In the genomic region with DNA sequence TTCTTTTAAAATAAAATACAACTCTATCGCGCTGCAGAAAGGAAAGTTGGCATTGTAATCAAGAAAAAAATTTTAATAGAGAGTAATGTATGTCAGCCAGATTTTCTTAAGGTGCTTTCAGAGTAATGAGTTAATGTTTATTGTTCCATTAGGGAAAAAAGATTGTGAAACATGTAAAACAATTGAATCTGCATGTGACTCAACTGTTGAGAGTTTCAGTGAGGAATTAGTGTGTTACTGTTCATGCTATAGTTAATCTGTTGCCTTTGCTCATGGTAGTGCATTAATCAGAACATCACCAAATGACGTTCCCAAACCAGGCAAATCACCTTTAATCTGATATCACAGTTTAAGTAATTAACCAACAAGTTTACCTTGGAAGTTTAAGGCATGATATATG, we compare ENCODE assay signal across 28 cellular contexts.
DNase-seq lines count a peak whose midpoint lies in the region; ATAC-seq, FAIRE-seq and TF ChIP-seq lines count a peak whose summit lies in the region.
"Had no signal": no experiment of that assay in that cellular context is flagged by ENCODE, and none has a peak within 500 bp of the region (broad histone marks: within the 10 kb centered on the region; RNA-seq: fewer than 3 reads in every experiment).

No MANE protein-coding gene starts in this region.

- H3K36me3 ChIP-seq in adipocyte (ENCODE audit: control insufficient read depth, insufficient read depth, low read length, severe bottlenecking) (no peaks in the 10 kb centered on the region), mesenchymal stem cell (ENCODE audit: control insufficient read depth in 1 of 2, insufficient read depth in 2 of 2, low read depth in 1 of 2, low read length in 2 of 2) (no peaks in the 10 kb centered on the region)
- H3K36me3 ChIP-seq: Peyer's patch had no signal

- H2BK120ac ChIP-seq in mesenchymal stem cell (ENCODE audit: low read depth, low read length): no peak overlapping the region

- TF ChIP-seq EP300 in A549 (IDR thresholded peaks at IDR 0.05): no peak

- TF ChIP-seq RAD21 in A549 (conservative IDR thresholded peaks at IDR 0.05 in 1 of 2, IDR thresholded peaks at IDR 0.05 in 1 of 2): no peak

- ATAC-seq in A549: no peak
- ATAC-seq in GM21737 (IDR thresholded peaks at IDR 0.05; ENCODE audit: unreplicated experiment): no peak
- ATAC-seq: GM12878, GM23338, HCT116 had no signal

- H4K8ac ChIP-seq in mesenchymal stem cell (ENCODE audit: low read length): no peak overlapping the region

- H2BK5ac ChIP-seq in mesenchymal stem cell (ENCODE audit: low read depth, low read length, poor library complexity, severe bottlenecking): no peak overlapping the region

- POLR2A ChIA-PET in A549 (lab: Yijun Ruan, JAX): no interaction called here

- H3K9me3 Mint-ChIP-seq in nephron progenitor cell: peaks cover 21% of the 10 kb centered on the region
- H3K9me3 Mint-ChIP-seq: GM23338 had no signal

- H3K27ac ChIP-seq in A549: no peak overlapping the region
- no peak overlapping the region for H3K27ac ChIP-seq in mesenchymal stem cell (ENCODE audit: low read length, poor library complexity, severe bottlenecking)
- H3K27ac ChIP-seq: Peyer's patch had no signal

- H3K4me3 ChIP-seq in A549: no peak overlapping the region
- no peak overlapping the region for H3K4me3 ChIP-seq in adipocyte (ENCODE audit: low read length)
- no peak overlapping the region for H3K4me3 ChIP-seq in fibroblast of mammary gland (ENCODE audit: control insufficient read depth, low read depth, low read length)
- no peak overlapping the region for H3K4me3 ChIP-seq in mesenchymal stem cell (ENCODE audit: insufficient read depth in 1 of 2, low read depth in 1 of 2, low read length in 2 of 2)
- H3K4me3 ChIP-seq: GM12878, GM23338, Peyer's patch had no signal

- H3K79me1 ChIP-seq in mesenchymal stem cell (replicated peaks; ENCODE audit: low read length, poor library complexity, severe bottlenecking): no peaks in the 10 kb centered on the region

- FAIRE-seq in A549 (lab: Jason Lieb, UNC): peak; percentile 39
- FAIRE-seq: GM12878, GM19239, HTR-8/SVneo had no signal

- H3K4me3 Mint-ChIP-seq in nephron progenitor cell: no peak overlapping the region
- H3K4me3 Mint-ChIP-seq: B cell; CD4-positive, CD25-positive, alpha-beta regulatory T cell; GM23338; IgD-negative memory B cell had no signal

- no peak overlapping the region for H3K23ac ChIP-seq in mesenchymal stem cell (ENCODE audit: low read length in 2 of 2)

- no peak overlapping the region for H3K4ac ChIP-seq in mesenchymal stem cell (ENCODE audit: low read depth in 1 of 2, low read length in 2 of 2)

- H2AFZ ChIP-seq in mesenchymal stem cell (ENCODE audit: low read depth, low read length): no peak overlapping the region
- H2AFZ ChIP-seq: GM23338 had no signal

- TF ChIP-seq CTCF in A549 (IDR thresholded peaks at IDR 0.05): no peak
- no peak for TF ChIP-seq CTCF in fibroblast of mammary gland (conservative IDR thresholded peaks at IDR 0.05; ENCODE audit: control insufficient read depth, insufficient read depth, low read depth, low read length)
- no peak for TF ChIP-seq CTCF in nephron progenitor cell (IDR thresholded peaks at IDR 0.05)

- H3K4me2 ChIP-seq in A549 (no peak overlapping the region), mesenchymal stem cell (ENCODE audit: low read length, poor library complexity, severe bottlenecking) (no peak overlapping the region)
- H3K4me2 ChIP-seq: GM23338 had no signal

- H3K9me3 ChIP-seq in A549 (peaks cover 7% of the 10 kb centered on the region; the same call in 1 of the 3 replicates), adipocyte (ENCODE audit: control insufficient read depth, low read length) (no peaks in the 10 kb centered on the region), mesenchymal stem cell (ENCODE audit: control insufficient read depth, low read length) (no peaks in the 10 kb centered on the region)
- H3K9me3 ChIP-seq: Peyer's patch had no signal

- H3K27me3 Mint-ChIP-seq in nephron progenitor cell (ENCODE audit: low read depth, poor library complexity): no peaks in the 10 kb centered on the region
- H3K27me3 Mint-ChIP-seq: B cell; CD4-positive, CD25-positive, alpha-beta regulatory T cell; IgD-negative memory B cell had no signal

- TF ChIP-seq POLR2A in A549 (IDR thresholded peaks at IDR 0.05; ENCODE audit: low read length): no peak

- H2BK12ac ChIP-seq in mesenchymal stem cell (ENCODE audit: low read length in 2 of 2): no peak overlapping the region

- H3K14ac ChIP-seq in mesenchymal stem cell (ENCODE audit: low read length in 2 of 2): no peak overlapping the region

- CTCF ChIA-PET in A549 (lab: Yijun Ruan, JAX): no interaction called here

- H3K4me1 Mint-ChIP-seq in nephron progenitor cell: peaks cover 39% of the 10 kb centered on the region
- H3K4me1 Mint-ChIP-seq: B cell; CD4-positive, CD25-positive, alpha-beta regulatory T cell; GM23338; IgD-negative memory B cell had no signal

- H4K91ac ChIP-seq in mesenchymal stem cell (ENCODE audit: low read length): no peak overlapping the region

- no peak overlapping the region for H2BK15ac ChIP-seq in mesenchymal stem cell (ENCODE audit: low read depth, poor library complexity, severe bottlenecking)

- H3K4me1 ChIP-seq in A549 (no peaks in the 10 kb centered on the region), adipocyte (ENCODE audit: control insufficient read depth, insufficient read depth, low read length) (no peaks in the 10 kb centered on the region), mesenchymal stem cell (ENCODE audit: control insufficient read depth, insufficient read depth, low read depth, low read length) (no peaks in the 10 kb centered on the region)
- H3K4me1 ChIP-seq: Peyer's patch had no signal

- H3K9ac ChIP-seq in adipocyte (ENCODE audit: low read length) (no peak overlapping the region), mesenchymal stem cell (ENCODE audit: low read length) (no peak overlapping the region)

- 87% methylated on average over 3 of the region's 3 CpGs for WGBS in A549 (ENCODE audit: missing lambda C conversion rate)
- 93% methylated on average over 3 of the region's 3 CpGs for WGBS in mesenchymal stem cell

- H3K27me3 ChIP-seq in adipocyte (replicated peaks; ENCODE audit: control insufficient read depth, insufficient read depth, low read length) (no peaks in the 10 kb centered on the region), mesenchymal stem cell (ENCODE audit: control insufficient read depth in 1 of 2, insufficient read depth in 1 of 2, low read length in 2 of 2) (no peaks in the 10 kb centered on the region)
- H3K27me3 ChIP-seq: Peyer's patch had no signal

- no peak overlapping the region for H3K18ac ChIP-seq in mesenchymal stem cell (ENCODE audit: low read depth in 1 of 2, low read length in 2 of 2)

- H3K27ac Mint-ChIP-seq in nephron progenitor cell: peak overlapping the region; percentile 93
- H3K27ac Mint-ChIP-seq: B cell; CD4-positive, CD25-positive, alpha-beta regulatory T cell; GM23338; IgD-negative memory B cell had no signal

- H3K36me3 Mint-ChIP-seq in nephron progenitor cell (ENCODE audit: low read depth): peaks cover 25% of the 10 kb centered on the region
- H3K36me3 Mint-ChIP-seq: CD4-positive, CD25-positive, alpha-beta regulatory T cell; IgD-negative memory B cell had no signal

- H2AK5ac ChIP-seq in mesenchymal stem cell (ENCODE audit: low read length, severe bottlenecking): no peak overlapping the region

- no peak for DNase-seq in A549 (ENCODE audit: low read depth in 1 of 2, low spot score in 1 of 2)
- DNase-seq in adipocyte (ENCODE audit: low read depth): peak; percentile 15
- DNase-seq in fibroblast of mammary gland (ENCODE audit: low read depth): peak; percentile 35
- DNase-seq in nephron progenitor cell: no peak
- DNase-seq in mesenchymal stem cell: no peak
- no peak for DNase-seq in T-helper 2 cell
- no peak for DNase-seq in RKO (ENCODE audit: low spot score)
- DNase-seq: 8988T; CD4-positive, CD25-positive, alpha-beta regulatory T cell; COR-L47; DMS153; Kasumi-1; MM.1S; NCI-H1092; NCI-H146; NCI-H2029 treated with DMSO at 0.1 percent for 48 hours; NCI-H2171 treated with DMSO at 0.1 percent for 48 hours; NCI-H446 treated with DMSO at 0.1 percent for 48 hours; Peyer's patch; Right ventricle myocardium superior had no signal

TF ChIP-seq in A549, 52 proteins besides CTCF, POLR2A, EP300 and RAD21:
- TF ChIP-seq RNF2 (IDR thresholded peaks at IDR 0.05; ENCODE audit: borderline replicate concordance, low read depth): no peak
- TF ChIP-seq ZC3H11A (IDR thresholded peaks at IDR 0.05): no peak
- no peak for TF ChIP-seq MAZ (IDR thresholded peaks at IDR 0.05; ENCODE audit: borderline replicate concordance, low read depth, low read length)
- no peak for TF ChIP-seq CBX8 (IDR thresholded peaks at IDR 0.05)
- TF ChIP-seq CHD2 (IDR thresholded peaks at IDR 0.05; ENCODE audit: low read length, partially characterized antibody): no peak
- TF ChIP-seq HEYL (CRISPR knock-in tag; IDR thresholded peaks at IDR 0.05): no peak
- no peak for TF ChIP-seq ZNF302 (CRISPR knock-in tag; IDR thresholded peaks at IDR 0.05)
- no peak for TF ChIP-seq RCOR1 (IDR thresholded peaks at IDR 0.05; ENCODE audit: low read depth, low read length)
- no peak for TF ChIP-seq NPAS2 (CRISPR knock-in tag; IDR thresholded peaks at IDR 0.05; ENCODE audit: borderline replicate concordance)
- TF ChIP-seq, protein P1, sequence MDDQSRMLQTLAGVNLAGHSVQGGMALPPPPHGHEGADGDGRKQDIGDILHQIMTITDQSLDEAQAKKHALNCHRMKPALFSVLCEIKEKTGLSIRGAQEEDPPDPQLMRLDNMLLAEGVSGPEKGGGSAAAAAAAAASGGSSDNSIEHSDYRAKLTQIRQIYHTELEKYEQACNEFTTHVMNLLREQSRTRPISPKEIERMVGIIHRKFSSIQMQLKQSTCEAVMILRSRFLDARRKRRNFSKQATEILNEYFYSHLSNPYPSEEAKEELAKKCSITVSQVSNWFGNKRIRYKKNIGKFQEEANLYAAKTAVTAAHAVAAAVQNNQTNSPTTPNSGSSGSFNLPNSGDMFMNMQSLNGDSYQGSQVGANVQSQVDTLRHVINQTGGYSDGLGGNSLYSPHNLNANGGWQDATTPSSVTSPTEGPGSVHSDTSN (IDR thresholded peaks at IDR 0.05): no peak
- TF ChIP-seq MYC (IDR thresholded peaks at IDR 0.05; ENCODE audit: borderline replicate concordance, low read length): no peak

Comparison
In these comparisons a context has a peak if more than half of its experiments do, and no peak if none do; other contexts are left out.
1. DNase-seq: peak in adipocyte (single experiment) and fibroblast of mammary gland (single experiment); none in A549 (0 of 2), nephron progenitor cell (single experiment), mesenchymal stem cell (single experiment), T-helper 2 cell (0 of 5) and RKO (single experiment).